Comparison of ENCODE assay signal across 8 cellular contexts in genomic region chr2:48448274-48449061, GRCh38. TPM values are rescaled to one million over a fixed set of nuclear protein-coding genes. Genes with fewer than 3 reads are reported as not detected.
DNase-seq lines count a peak whose midpoint lies in the region; ATAC-seq and TF ChIP-seq lines count a peak whose summit lies in the region.

No MANE protein-coding gene starts in this region.

- H3K27ac ChIP-seq in substantia nigra (ENCODE audit: low read depth, low read length, poor library complexity, severe bottlenecking) (peak overlapping the region; percentile 35), vagina (no peak overlapping the region)

- intact Hi-C loops in Right ventricle myocardium superior (cut with DNase I) (no loop called here), lower leg skin (cut with DNase I; ENCODE audit: low total_unique reads) (no loop called here), vagina (cut with DNase I) (no loop called here)

- H3K4me3 ChIP-seq in lower leg skin (ENCODE audit: low read depth, poor library complexity, severe bottlenecking) (no peak overlapping the region), vagina (no peak overlapping the region)

- no peaks in the 10 kb centered on the region for H3K27me3 ChIP-seq in vagina

- H3K4me1 ChIP-seq in vagina: peaks cover 53% of the 10 kb centered on the region

- H3K36me3 Mint-ChIP-seq in activated T-cell treated with anti-CD3 and anti-CD28 coated beads, Interleukin-2, amount 50 U/mL, for 4 hours (ENCODE audit: insufficient read depth): peaks cover 6% of the 10 kb centered on the region

- TF ChIP-seq POLR2A in lower leg skin (IDR thresholded peaks at IDR 0.05) (no peak), vagina (IDR thresholded peaks at IDR 0.05) (no peak)

- H3K27me3 Mint-ChIP-seq in activated T-cell treated with anti-CD3 and anti-CD28 coated beads, Interleukin-2, amount 50 U/mL, for 4 hours (ENCODE audit: low read depth): no peaks in the 10 kb centered on the region

- no peaks in the 10 kb centered on the region for H3K9me3 ChIP-seq in vagina

- no peak for DNase-seq in activated T-cell treated with anti-CD3 and anti-CD28 coated beads, Interleukin-2, amount 50 U/mL, for 4 hours
- DNase-seq in activated T-cell treated with anti-CD3 and anti-CD28 coated beads, Interleukin-2, amount 50 U/mL, for 1 hour: no peak
- peak; percentile 39 for DNase-seq in SW480 (ENCODE audit: low spot score)
- DNase-seq in Right ventricle myocardium superior: no peak
- DNase-seq in substantia nigra (lab: John Stamatoyannopoulos, UW): no peak
- DNase-seq in lower leg skin (ENCODE audit: low spot score in 2 of 2): no peak
- DNase-seq in vagina (ENCODE audit: extremely low spot score in 2 of 2): no peak

- peak overlapping the region; percentile 65 for H3K4me3 Mint-ChIP-seq in activated T-cell treated with anti-CD3 and anti-CD28 coated beads, Interleukin-2, amount 50 U/mL, for 4 hours

- H3K36me3 ChIP-seq in vagina: no peaks in the 10 kb centered on the region

- H3K9me3 Mint-ChIP-seq in activated T-cell treated with anti-CD3 and anti-CD28 coated beads, Interleukin-2, amount 50 U/mL, for 4 hours: no peaks in the 10 kb centered on the region

- H3K4me1 Mint-ChIP-seq in activated T-cell treated with anti-CD3 and anti-CD28 coated beads, Interleukin-2, amount 50 U/mL, for 4 hours (ENCODE audit: low read depth): peaks cover 55% of the 10 kb centered on the region

- WGBS in lower leg skin, 2 donors: 9 to 10% methylated on average over 5 of the region's 5 CpGs

- peak; percentile 65 to 72 for ATAC-seq in activated T-cell treated with anti-CD3 and anti-CD28 coated beads, Interleukin-2, amount 50 U/mL, for 4 hours
- ATAC-seq in HG03095 (IDR thresholded peaks at IDR 0.05; ENCODE audit: unreplicated experiment) (peak; percentile 50), Right ventricle myocardium superior (ENCODE audit: poor library complexity) (peak; percentile 85)

- TF ChIP-seq CTCF in lower leg skin (IDR thresholded peaks at IDR 0.05) (no peak), vagina (IDR thresholded peaks at IDR 0.05) (no peak)

RNA-seq across cellular contexts. Expression of gene PPP1R21, which starts 7.9 kb away (rescaled TPM):
- total RNA-seq in activated T-cell treated with anti-CD3 and anti-CD28 coated beads, Interleukin-2, amount 50 U/mL, for 4 hours: 10 to 100 TPM in 2 of 3 donors, 1 to 10 TPM in 1; 9.0 to 16.3 (median 11.8) TPM
- 7.8 TPM for total RNA-seq in Right ventricle myocardium superior
- 10 to 100 TPM; 15.8 to 29.5 (median 21.3) TPM for total RNA-seq in lower leg skin
- total RNA-seq in vagina: 15.5 TPM
